In genomic region chr17:17724307-17724921, GRCh38 we compare ENCODE assay signal across 7 cellular contexts. TPM values are rescaled to one million over a fixed set of nuclear protein-coding genes. Genes with fewer than 3 reads are reported as not detected.
DNase-seq lines count a peak whose midpoint lies in the region; ATAC-seq and TF ChIP-seq lines count a peak whose summit lies in the region.

No MANE protein-coding gene starts in this region.

- no peaks in the 10 kb centered on the region for H3K36me3 ChIP-seq in HUES64 (ENCODE audit: insufficient read depth, low read length)

- DNase-seq in GM12864 (ENCODE audit: low read depth): no peak
- no peak for DNase-seq in coronary artery (ENCODE audit: low spot score)
- no peak for DNase-seq in activated effector memory CD4-positive, alpha-beta T cell treated with anti-CD3 and anti-CD28 coated beads, Interleukin-2, amount 50 U/mL, for 16 hours
- DNase-seq in HPDE6-E6E7 (ENCODE audit: extremely low spot score): no peak

- H3K4me1 ChIP-seq in HUES64 (ENCODE audit: insufficient read depth, low read length) (peaks cover 22% of the 10 kb centered on the region), mononuclear cell (ENCODE audit: insufficient read depth, low read length) (peaks cover 40% of the 10 kb centered on the region)

- H3K9me3 ChIP-seq in HUES64 (ENCODE audit: insufficient read depth, low read depth, low read length) (no peaks in the 10 kb centered on the region), mononuclear cell (ENCODE audit: low read depth, low read length) (no peaks in the 10 kb centered on the region)

- WGBS in HUES64: under 1% methylated on average over 42 of the region's 46 CpGs

- H3K4me3 ChIP-seq in GM12864 (ENCODE audit: low read depth, low read length) (peak overlapping the region; percentile 57), HUES64 (ENCODE audit: low read length) (peak overlapping the region; percentile 64), coronary artery (peak overlapping the region; percentile 80), mononuclear cell (ENCODE audit: low read length) (peak overlapping the region; percentile 28)

- H3K27ac ChIP-seq in HUES64 (ENCODE audit: low read depth, low read length) (no peak overlapping the region; the same call in 1 of the 2 replicates), coronary artery (no peak overlapping the region)

- H3K27me3 ChIP-seq in HUES64 (ENCODE audit: insufficient read depth, low read length) (peaks cover 99% of the 10 kb centered on the region), mononuclear cell (ENCODE audit: insufficient read depth, low read length) (peaks cover 22% of the 10 kb centered on the region)

- H3K9ac ChIP-seq in HUES64 (ENCODE audit: low read depth, low read length): peak overlapping the region; percentile 69; the same call in 1 of the 2 replicates

- no peak for TF ChIP-seq CTCF in GM12864 (IDR thresholded peaks at IDR 0.05; ENCODE audit: low read depth, low read length, missing control alignments)
- no peak for TF ChIP-seq CTCF in coronary artery (IDR thresholded peaks at IDR 0.05)

- ATAC-seq in GM19035 (IDR thresholded peaks at IDR 0.05; ENCODE audit: unreplicated experiment): no peak

RNA-seq across cellular contexts. Expression of gene RAI1, which starts 43.2 kb away (rescaled TPM):
- 4.9 TPM for polyA plus RNA-seq in HUES64 (2013, experiment 1 of 2)
- polyA plus RNA-seq in HUES64 (2013, experiment 2 of 2): 8.7 TPM
- total RNA-seq in mononuclear cell: 8.9 TPM

Comparison
In these comparisons a context has a peak if more than half of its experiments do, and no peak if none do; other contexts are left out.
1. H3K4me3 ChIP-seq: peak in every context shown above with its lines; median percentile 80 in coronary artery; 64 in HUES64; 57 in GM12864; 28 in mononuclear cell.